ENCODE assay signal across 14 cellular contexts in genomic region chr6:7758456-7758855, GRCh38. TPM values are rescaled to one million over a fixed set of nuclear protein-coding genes. Genes with fewer than 3 reads are reported as not detected.
DNase-seq lines count a peak whose midpoint lies in the region; TF ChIP-seq lines count a peak whose summit lies in the region.
"Had no signal": no experiment of that assay in that cellular context is flagged by ENCODE, and none has a peak within 500 bp of the region (broad histone marks: within the 10 kb centered on the region; RNA-seq: fewer than 3 reads in every experiment).

No MANE protein-coding gene starts in this region.

- intact Hi-C loops in lower leg skin (cut with DNase I; ENCODE audit: low total_unique reads), result no loop called here

- H3K27ac Mint-ChIP-seq in HFFc6, result no peak overlapping the region
- no peak overlapping the region for H3K27ac Mint-ChIP-seq in endodermal cell
- H3K27ac Mint-ChIP-seq: activated T-cell treated with anti-CD3 and anti-CD28 coated beads, Interleukin-2, amount 50 U/mL, for 72 hours had no signal

- no peak for TF ChIP-seq CTCF in HFFc6 (IDR thresholded peaks at IDR 0.05)
- TF ChIP-seq CTCF in endodermal cell (conservative IDR thresholded peaks at IDR 0.05), result no peak
- no peak for TF ChIP-seq CTCF in lower leg skin (IDR thresholded peaks at IDR 0.05)

- 85% methylated on average over 7 of the region's 7 CpGs; no CpG with 5 or more reads in 1 of the 2 experiments for WGBS in endodermal cell (ENCODE audit: insufficient coverage in 1 of 2, insufficient read length in 1 of 2), 2 experiments
- 37 to 44% methylated on average over 7 of the region's 7 CpGs for WGBS in lower leg skin, 2 donors

- H3K4me1 Mint-ChIP-seq in HFFc6 (ENCODE audit: low read depth) (peaks cover 15% of the 10 kb centered on the region), endodermal cell (no peaks in the 10 kb centered on the region)

- H3K27ac ChIP-seq in endodermal cell (ENCODE audit: low read depth, low read length), result no peak overlapping the region
- H3K27ac ChIP-seq: testis, WERI-Rb-1 had no signal

- no peak overlapping the region for H3K9ac ChIP-seq in adipocyte (ENCODE audit: low read length)
- H3K9ac ChIP-seq in endodermal cell (ENCODE audit: extremely low read depth, low read length, poor library complexity, severe bottlenecking), result no peak overlapping the region

- H3K36me3 Mint-ChIP-seq in HFFc6 (ENCODE audit: low read depth) (no peaks in the 10 kb centered on the region), endodermal cell (ENCODE audit: low read depth) (no peaks in the 10 kb centered on the region)

- H3K36me3 ChIP-seq in adipocyte (ENCODE audit: control insufficient read depth, insufficient read depth, low read length, severe bottlenecking), result no peaks in the 10 kb centered on the region
- H3K36me3 ChIP-seq in endodermal cell (ENCODE audit: control insufficient read depth, insufficient read depth, low read length), result no peaks in the 10 kb centered on the region
- H3K36me3 ChIP-seq: WERI-Rb-1 had no signal

- H3K4me3 ChIP-seq in adipocyte (ENCODE audit: low read length) (no peak overlapping the region), endodermal cell (ENCODE audit: low read length) (no peak overlapping the region), lower leg skin (ENCODE audit: low read depth, poor library complexity, severe bottlenecking) (no peak overlapping the region)
- H3K4me3 ChIP-seq: testis had no signal

- peak; percentile 89 for DNase-seq in A172 (ENCODE audit: low spot score)
- DNase-seq in HFFc6, result peak; percentile 66
- DNase-seq in adipocyte (ENCODE audit: low read depth), result peak; percentile 73
- peak; percentile 10 for DNase-seq in glomerular endothelial cell (ENCODE audit: extremely low read depth, low read depth, low spot score)
- DNase-seq in endodermal cell, result no peak
- DNase-seq in OCI-M2 (lab: John Stamatoyannopoulos, UW; ENCODE audit: unreplicated experiment), result no peak
- DNase-seq in activated CD4-positive, CD25-positive, alpha-beta regulatory T cell (lab: John Stamatoyannopoulos, UW), result no peak
- DNase-seq in lower leg skin (ENCODE audit: low spot score in 2 of 2), result no peak
- DNase-seq: activated T-cell treated with anti-CD3 and anti-CD28 coated beads, Interleukin-2, amount 50 U/mL, for 72 hours; AML-193; NCI-H1694 treated with DMSO at 0.1 percent for 48 hours; nucleus accumbens; testis; WERI-Rb-1 had no signal

- no peak for TF ChIP-seq POLR2A in lower leg skin (IDR thresholded peaks at IDR 0.05)

- no peaks in the 10 kb centered on the region for H3K9me3 ChIP-seq in adipocyte (ENCODE audit: control insufficient read depth, low read length)
- H3K9me3 ChIP-seq in endodermal cell (ENCODE audit: control insufficient read depth, low read length), result no peaks in the 10 kb centered on the region
- H3K9me3 ChIP-seq: testis had no signal

- H3K4me3 Mint-ChIP-seq in HFFc6 (no peak overlapping the region), endodermal cell (no peak overlapping the region)
- H3K4me3 Mint-ChIP-seq: activated T-cell treated with anti-CD3 and anti-CD28 coated beads, Interleukin-2, amount 50 U/mL, for 72 hours had no signal

- peaks cover 36% of the 10 kb centered on the region for H3K27me3 Mint-ChIP-seq in HFFc6 (ENCODE audit: insufficient read depth)
- peaks cover 15% of the 10 kb centered on the region for H3K27me3 Mint-ChIP-seq in endodermal cell (ENCODE audit: insufficient read depth)

- H3K4me1 ChIP-seq in adipocyte (ENCODE audit: control insufficient read depth, insufficient read depth, low read length), result peaks cover 22% of the 10 kb centered on the region
- H3K4me1 ChIP-seq in endodermal cell (ENCODE audit: control insufficient read depth, insufficient read depth, low read length), result no peaks in the 10 kb centered on the region
- H3K4me1 ChIP-seq: testis had no signal

- H3K9me3 Mint-ChIP-seq in HFFc6, result no peaks in the 10 kb centered on the region; the same call in 1 of the 2 replicates
- no peaks in the 10 kb centered on the region for H3K9me3 Mint-ChIP-seq in endodermal cell

- H3K27me3 ChIP-seq in adipocyte (replicated peaks; ENCODE audit: control insufficient read depth, insufficient read depth, low read length), result no peaks in the 10 kb centered on the region
- peaks cover 29% of the 10 kb centered on the region for H3K27me3 ChIP-seq in endodermal cell (ENCODE audit: control insufficient read depth, insufficient read depth, low read length, poor library complexity, severe bottlenecking)
- H3K27me3 ChIP-seq: testis had no signal

RNA-seq across cellular contexts. Expression of gene BMP6, which starts 32.6 kb away (rescaled TPM):
- total RNA-seq in A172 (2014; rRNA removed; shearing (Covaris generic)), result 0.07 and 0.22 TPM in 2 replicates
- under 1 TPM in 5 of 6 experiments, not detected in 1; 0.05 to 0.43 (median 0.11) TPM for total RNA-seq in HFFc6 (2021; fragmentation: NEBNext Ultra II Directional; extraction: Animal tissue kit (Norgen Biotek cat#: 25700))
- total RNA-seq in glomerular endothelial cell (123 and 150 TPM in 2 replicates), endodermal cell (under 1 TPM; 0.62 to 0.71 TPM), lower leg skin (10 to 100 TPM in 1 of 4 donors, 1 to 10 TPM in 3; 1.7 to 11.2 (median 6.2) TPM)
- polyA plus RNA-seq in endodermal cell (2013, experiment 1 of 2), result 5.8 TPM
- polyA plus RNA-seq in endodermal cell (2013, experiment 2 of 2), result 6.0 TPM

Comparison
In these comparisons a context has a peak if more than half of its experiments do, and no peak if none do; other contexts are left out.
1. DNase-seq: peak in A172 (single experiment), HFFc6 (single experiment), adipocyte (single experiment) and glomerular endothelial cell (single experiment); none in endodermal cell (single experiment), OCI-M2 (single experiment), activated CD4-positive, CD25-positive, alpha-beta regulatory T cell (0 of 4) and lower leg skin (0 of 2).
2. RNA of gene BMP6, which starts 32.6 kb away (total RNA-seq): 123 to 150 TPM in glomerular endothelial cell; 1.7 to 11.2 TPM in lower leg skin, 0.62 to 0.71 TPM in endodermal cell, 0.07 to 0.22 TPM in A172 and 0.05 to 0.43 TPM in HFFc6; every median in the first group is over 10 times any median in the second.